9 cellular contexts compared by ENCODE assay signal in genomic region chr17:40284085-40284713, GRCh38. TPM values are rescaled to one million over a fixed set of nuclear protein-coding genes. Genes with fewer than 3 reads are reported as not detected.
A peak's percentile ranks its signal among the peaks of the same experiment; 100 is the strongest.
DNase-seq lines count a peak whose midpoint lies in the region; TF ChIP-seq lines count a peak whose summit lies in the region.
"Had no signal": no experiment of that assay in that cellular context is flagged by ENCODE, and none has a peak within 500 bp of the region (broad histone marks: within the 10 kb centered on the region; RNA-seq: fewer than 3 reads in every experiment).

No MANE protein-coding gene starts in this region.

- peaks cover 4% of the 10 kb centered on the region for H4K20me1 ChIP-seq in osteoblast (ENCODE audit: insufficient read depth, low read length)
- H4K20me1 ChIP-seq in MM.1S (ENCODE audit: insufficient read depth, low read length): 0 out of 2 replicates have a peak, but pooled peaks cover under 1% of the 10 kb centered on the region

- H3K9me2 ChIP-seq in MM.1S (replicated peaks; ENCODE audit: insufficient read depth, low read length): no peaks in the 10 kb centered on the region

- no peak overlapping the region for H3K23ac ChIP-seq in neuronal stem cell (ENCODE audit: low read depth, low read length, poor library complexity)

- peaks cover 31% of the 10 kb centered on the region for H3K36me3 ChIP-seq in osteoblast (ENCODE audit: insufficient read depth, low read length)
- H3K36me3 ChIP-seq in MM.1S (replicated peaks; ENCODE audit: insufficient read depth, low read length): no peaks in the 10 kb centered on the region; the same call in 1 of the 2 replicates
- H3K36me3 ChIP-seq in neuronal stem cell (replicated peaks in 1 of 2; ENCODE audit: control insufficient read depth in 2 of 2, insufficient read depth in 2 of 2, low read length in 2 of 2): peaks cover 7 to 46% of the 10 kb centered on the region in 2 donors

- peak overlapping the region; percentile 94 for H3K27ac ChIP-seq in epithelial cell of prostate
- peak overlapping the region; percentile 92 for H3K27ac ChIP-seq in osteoblast (ENCODE audit: low read depth, low read length)
- no peak overlapping the region for H3K27ac ChIP-seq in MM.1S (ENCODE audit: low read length)
- H3K27ac ChIP-seq in neuronal stem cell (replicated peaks; ENCODE audit: low read length): no peak overlapping the region

- no peak overlapping the region for H4K91ac ChIP-seq in neuronal stem cell (ENCODE audit: low read depth, low read length, poor library complexity)

- no peak overlapping the region for H3K18ac ChIP-seq in neuronal stem cell (ENCODE audit: low read length)

- H3K79me2 ChIP-seq in osteoblast (ENCODE audit: insufficient read depth, low read length) (peaks cover 5% of the 10 kb centered on the region), MM.1S (ENCODE audit: low read length) (peaks cover 14% of the 10 kb centered on the region)

- H2BK5ac ChIP-seq in neuronal stem cell (ENCODE audit: low read length): no peak overlapping the region

- no peak overlapping the region for H2AFZ ChIP-seq in osteoblast (ENCODE audit: low read length)
- no peak overlapping the region for H2AFZ ChIP-seq in MM.1S (ENCODE audit: low read length)
- H2AFZ ChIP-seq in neuronal stem cell (ENCODE audit: low read length): no peak overlapping the region

- no peak overlapping the region for H2AK5ac ChIP-seq in neuronal stem cell (ENCODE audit: low read depth, low read length)

- H3K27me3 ChIP-seq in osteoblast (ENCODE audit: insufficient read depth, low read length): no peaks in the 10 kb centered on the region
- H3K27me3 ChIP-seq in MM.1S (replicated peaks; ENCODE audit: insufficient read depth, low read length): no peaks in the 10 kb centered on the region
- H3K27me3 ChIP-seq in neuronal stem cell (ENCODE audit: control insufficient read depth in 3 of 3, insufficient read depth in 3 of 3, low read depth in 1 of 3, low read length in 3 of 3): no peaks in the 10 kb centered on the region

- H3K4me3 ChIP-seq in osteoblast (ENCODE audit: insufficient read depth, low read length) (peak overlapping the region; percentile 67), MM.1S (ENCODE audit: low read length) (no peak overlapping the region), neuronal stem cell (ENCODE audit: low read length in 2 of 2) (no peak overlapping the region)

- H3K79me1 ChIP-seq in neuronal stem cell (ENCODE audit: low read depth, low read length): no peaks in the 10 kb centered on the region

- WGBS in neuronal stem cell (ENCODE audit: extremely low coverage in 2 of 2, insufficient read length in 2 of 2, insufficient replicate concordance in 1 of 2), 2 donors: no CpG with 5 or more reads among the region's 2 CpGs

- H3K4me2 ChIP-seq in osteoblast (ENCODE audit: insufficient read depth, low read length): peak overlapping the region; percentile 97
- no peak overlapping the region for H3K4me2 ChIP-seq in MM.1S (ENCODE audit: low read depth, low read length)
- no peak overlapping the region for H3K4me2 ChIP-seq in neuronal stem cell (ENCODE audit: insufficient read depth, low read length, poor library complexity, severe bottlenecking)

- TF ChIP-seq CTCF in osteoblast (IDR thresholded peaks at IDR 0.05; ENCODE audit: extremely low read depth, low read depth, low read length) (peak; percentile 46), MM.1S (IDR thresholded peaks at IDR 0.05; ENCODE audit: low read length) (no peak)

- no peak for TF ChIP-seq POLR2A in erythroblast (IDR thresholded peaks at IDR 0.05; ENCODE audit: low read length)

- DNase-seq in DMS114 treated with DMSO at 0.1 percent for 48 hours (lab: John Stamatoyannopoulos, UW; ENCODE audit: unreplicated experiment) (peak; percentile 15), RKO (ENCODE audit: low spot score) (peak; percentile 34), epithelial cell of prostate (ENCODE audit: low read depth, low spot score) (peak; percentile 99), osteoblast (ENCODE audit: insufficient read length, low spot score, missing footprints) (peak; percentile 82), MM.1S (no peak), erythroblast (lab: John Stamatoyannopoulos, UW) (no peak), neuronal stem cell (ENCODE audit: low spot score) (no peak)
- no peak for DNase-seq in stimulated activated CD8-positive, alpha-beta memory T cell treated with anti-CD3 and anti-CD28 coated beads, Interleukin-4, amount 100 ng/mL, for 48 hours
- DNase-seq: stimulated activated naive CD4-positive, alpha-beta T cell had no signal

- H2BK12ac ChIP-seq in neuronal stem cell (ENCODE audit: low read length): no peak overlapping the region

- H3K9me3 ChIP-seq in osteoblast (ENCODE audit: low read depth, low read length) (no peaks in the 10 kb centered on the region), MM.1S (replicated peaks; ENCODE audit: insufficient read depth, low read length) (no peaks in the 10 kb centered on the region), neuronal stem cell (replicated peaks in 1 of 2; ENCODE audit: control insufficient read depth in 2 of 2, insufficient read depth in 1 of 2, low read depth in 1 of 2, low read length in 2 of 2) (no peaks in the 10 kb centered on the region)

- no peak overlapping the region for H4K8ac ChIP-seq in neuronal stem cell (ENCODE audit: low read depth, low read length)

- no peak overlapping the region for H2BK120ac ChIP-seq in neuronal stem cell (ENCODE audit: low read depth, low read length)

- no peak overlapping the region for H2BK15ac ChIP-seq in neuronal stem cell (ENCODE audit: low read length)

- H3K4me1 ChIP-seq in osteoblast (ENCODE audit: insufficient read depth, low read length) (peaks cover 31% of the 10 kb centered on the region), MM.1S (ENCODE audit: low read length) (peaks cover 8% of the 10 kb centered on the region), neuronal stem cell (ENCODE audit: control insufficient read depth in 2 of 2, insufficient read depth in 1 of 2, low read depth in 1 of 2, low read length in 2 of 2) (peaks cover 0 to 7% of the 10 kb centered on the region in 2 donors)

- H3K9ac ChIP-seq in MM.1S (ENCODE audit: low read length) (no peak overlapping the region), neuronal stem cell (ENCODE audit: low read depth, low read length, poor library complexity) (no peak overlapping the region)

- no peak overlapping the region for H3K4ac ChIP-seq in neuronal stem cell (ENCODE audit: low read length)

- no peak overlapping the region for H3K14ac ChIP-seq in neuronal stem cell (ENCODE audit: low read length)

- H3F3A ChIP-seq in MM.1S (ENCODE audit: insufficient read depth, low read length): peaks cover 6% of the 10 kb centered on the region

RNA-seq across cellular contexts. Expression of gene CDC6, which starts 3.5 kb away (rescaled TPM):
- total RNA-seq in osteoblast: 5.1 and 8.3 TPM in 2 replicates
- polyA plus RNA-seq in neuronal stem cell (2013, experiment 1 of 2): 31.8 TPM
- 32.6 TPM for polyA plus RNA-seq in neuronal stem cell (2013, experiment 2 of 2)

RNA-seq across cellular contexts. Expression of gene RARA, which starts 24.8 kb away (rescaled TPM):
- 31.1 and 32.4 TPM in 2 replicates for total RNA-seq in osteoblast
- polyA plus RNA-seq in neuronal stem cell (2013, experiment 1 of 2): 14.9 TPM
- polyA plus RNA-seq in neuronal stem cell (2013, experiment 2 of 2): 15.3 TPM

Comparison
In these comparisons a context has a peak if more than half of its experiments do, and no peak if none do; other contexts are left out.
1. DNase-seq: peak in DMS114 treated with DMSO at 0.1 percent for 48 hours (single experiment), RKO (single experiment), epithelial cell of prostate (single experiment) and osteoblast (single experiment); none in MM.1S (single experiment), stimulated activated CD8-positive, alpha-beta memory T cell treated with anti-CD3 and anti-CD28 coated beads, Interleukin-4, amount 100 ng/mL, for 48 hours (single experiment), erythroblast (0 of 2) and neuronal stem cell (single experiment).
2. H3K27ac ChIP-seq: peak in epithelial cell of prostate (single experiment) and osteoblast (single experiment); none in MM.1S (single experiment) and neuronal stem cell (single experiment).